29 cellular contexts compared by ENCODE assay signal in genomic region chr3:89367166-89367565, GRCh38.
A peak's percentile ranks its signal among the peaks of the same experiment; 100 is the strongest.
DNase-seq lines count a peak whose midpoint lies in the region; ATAC-seq, FAIRE-seq and TF ChIP-seq lines count a peak whose summit lies in the region.
"Had no signal": no experiment of that assay in that cellular context is flagged by ENCODE, and none has a peak within 500 bp of the region (broad histone marks: within the 10 kb centered on the region; RNA-seq: fewer than 3 reads in every experiment).

No MANE protein-coding gene starts in this region.

- dilution Hi-C loops in mammary epithelial cell (cut with HindIII; ENCODE audit: low sequenced_read_pairs): no loop called here

- no peaks in the 10 kb centered on the region for H3K36me3 ChIP-seq in mammary epithelial cell (ENCODE audit: insufficient read depth, low read length)
- no peaks in the 10 kb centered on the region for H3K36me3 ChIP-seq in bronchial epithelial cell (ENCODE audit: control insufficient read depth, insufficient read depth, low read length)
- H3K36me3 ChIP-seq: BE2C had no signal

- H3K9me3 Mint-ChIP-seq in MCF 10A (ENCODE audit: unreplicated experiment): peaks cover 7% of the 10 kb centered on the region

- ATAC-seq in GM18861 (IDR thresholded peaks at IDR 0.05; ENCODE audit: unreplicated experiment): no peak
- ATAC-seq: A549, GM12878 had no signal

- TF ChIP-seq CTCF in MCF 10A (IDR thresholded peaks at IDR 0.05; ENCODE audit: unreplicated experiment) (no peak), mammary epithelial cell (conservative IDR thresholded peaks at IDR 0.05 in 1 of 2, IDR thresholded peaks at IDR 0.05 in 1 of 2; ENCODE audit: extremely low read depth in 1 of 2, insufficient read depth in 1 of 2, low read depth in 1 of 2, low read length in 2 of 2) (no peak), bronchial epithelial cell (IDR thresholded peaks at IDR 0.05; ENCODE audit: insufficient read depth, low read length, severe bottlenecking) (no peak)

- H3K27ac ChIP-seq in mammary epithelial cell (ENCODE audit: insufficient read depth, low read depth, low read length): no peak overlapping the region
- peak overlapping the region; percentile 4 for H3K27ac ChIP-seq in epithelial cell of prostate
- H3K27ac ChIP-seq: 22Rv1, A549, BLaER1 had no signal

- H3K27ac Mint-ChIP-seq in MCF 10A (ENCODE audit: low read depth, unreplicated experiment): no peak overlapping the region
- H3K27ac Mint-ChIP-seq: CD14-positive monocyte; CD4-positive, alpha-beta memory T cell; CD4-positive, CD25-positive, alpha-beta regulatory T cell; CD8-positive, alpha-beta memory T cell had no signal

- H3K9me3 ChIP-seq in mammary epithelial cell (replicated peaks; ENCODE audit: insufficient read depth, low read length): no peaks in the 10 kb centered on the region
- H3K9me3 ChIP-seq: A549, BE2C had no signal

- in situ Hi-C loops in mammary epithelial cell (cut with MboI; ENCODE audit: low sequenced_read_pairs in 2 of 2): no loop called here

- POLR2A ChIA-PET in MCF 10A (lab: Yijun Ruan, JAX): no interaction called here

- H3K4me2 ChIP-seq in mammary epithelial cell (ENCODE audit: insufficient read depth, low read depth, low read length): no peak overlapping the region
- H3K4me2 ChIP-seq: A549, BLaER1 had no signal

- no peaks in the 10 kb centered on the region for H3K27me3 ChIP-seq in mammary epithelial cell (ENCODE audit: insufficient read depth, low read length)
- no peaks in the 10 kb centered on the region for H3K27me3 ChIP-seq in bronchial epithelial cell (ENCODE audit: control insufficient read depth, insufficient read depth, low read length)
- H3K27me3 ChIP-seq: BE2C, BLaER1 had no signal

- H3K36me3 Mint-ChIP-seq in MCF 10A (ENCODE audit: insufficient read depth, unreplicated experiment): no peaks in the 10 kb centered on the region
- H3K36me3 Mint-ChIP-seq: CD14-positive monocyte; CD4-positive, alpha-beta memory T cell; CD4-positive, CD25-positive, alpha-beta regulatory T cell; CD8-positive, alpha-beta memory T cell had no signal

- FAIRE-seq in bronchial epithelial cell (lab: Jason Lieb, UNC): no peak
- FAIRE-seq: A549, GM12878, GM12892, GM18507, GM19239 had no signal

- H2AFZ ChIP-seq in mammary epithelial cell (ENCODE audit: low read depth, low read length): no peak overlapping the region

- H3K4me3 Mint-ChIP-seq in MCF 10A (ENCODE audit: unreplicated experiment): no peak overlapping the region
- H3K4me3 Mint-ChIP-seq: CD14-positive monocyte; CD4-positive, alpha-beta memory T cell; CD4-positive, CD25-positive, alpha-beta regulatory T cell; CD8-positive, alpha-beta memory T cell had no signal

- H3K9ac ChIP-seq in mammary epithelial cell (ENCODE audit: insufficient read depth, low read length): no peak overlapping the region
- H3K9ac ChIP-seq: BLaER1 had no signal

- BruUV-seq in MCF 10A (replicated peaks; lab: Mats Ljungman, UMichigan) (no TSS peak), mammary epithelial cell (replicated peaks; lab: Mats Ljungman, UMichigan) (no TSS peak)

- peak; percentile 11 for DNase-seq in MCF 10A (ENCODE audit: unreplicated experiment)
- DNase-seq in mammary epithelial cell: no peak
- DNase-seq in bronchial epithelial cell (ENCODE audit: low read depth): peak; percentile 73
- no peak for DNase-seq in epithelial cell of prostate (ENCODE audit: low read depth, low spot score)
- peak; percentile 28 for DNase-seq in kidney tubule cell (ENCODE audit: low spot score)
- no peak for DNase-seq in NCI-H526 (lab: John Stamatoyannopoulos, UW)
- DNase-seq in NCI-H446 treated with DMSO at 0.1 percent for 48 hours (lab: John Stamatoyannopoulos, UW): no peak
- DNase-seq: BE2C; C1 segment of cervical spinal cord; CD4-positive, alpha-beta memory T cell; CD4-positive, CD25-positive, alpha-beta regulatory T cell; CD8-positive, alpha-beta memory T cell; COR-L47; DMS 273 treated with DMSO at 0.1 percent for 48 hours; DMS153; DMS53; DMS79; DND-41; EL; GDM1 had no signal

- no peaks in the 10 kb centered on the region for H4K20me1 ChIP-seq in mammary epithelial cell (ENCODE audit: insufficient read depth, low read length)
- H4K20me1 ChIP-seq: BLaER1 had no signal

- H3K79me2 ChIP-seq in mammary epithelial cell (ENCODE audit: insufficient read depth, low read length): no peaks in the 10 kb centered on the region

- CTCF ChIA-PET in MCF 10A (lab: Yijun Ruan, JAX): interaction anchor here (0.6 kb wide), 1 partner anchor 462 kb away, joined by 3 read pairs; no protein-coding TSS in a partner anchor
- CTCF ChIA-PET in mammary epithelial cell (lab: Charles Lee; ENCODE audit: low non-redundant PET): no interaction called here

- no peaks in the 10 kb centered on the region for H3K4me1 ChIP-seq in mammary epithelial cell (ENCODE audit: insufficient read depth, low read length)
- H3K4me1 ChIP-seq: A549, BE2C, BLaER1 had no signal

- H3K4me3 ChIP-seq in mammary epithelial cell (replicated peaks in 1 of 3; ENCODE audit: insufficient read depth in 1 of 3, low read depth in 2 of 3, low read length in 3 of 3): no peak overlapping the region
- H3K4me3 ChIP-seq in bronchial epithelial cell (ENCODE audit: low read depth, low read length): no peak overlapping the region
- H3K4me3 ChIP-seq: A549, BLaER1, GM12878 had no signal

- no peaks in the 10 kb centered on the region for H3K27me3 Mint-ChIP-seq in MCF 10A (ENCODE audit: insufficient read depth, unreplicated experiment)
- H3K27me3 Mint-ChIP-seq: CD4-positive, alpha-beta memory T cell; CD4-positive, CD25-positive, alpha-beta regulatory T cell; CD8-positive, alpha-beta memory T cell had no signal

- intact Hi-C loops in MCF 10A (cut with micrococcal nuclease) (no loop called here), mammary epithelial cell (cut with micrococcal nuclease) (no loop called here)

- WGBS in mammary epithelial cell (ENCODE audit: low coverage, missing lambda C conversion rate): 51% methylated on average over 2 of the region's 3 CpGs

- H3K4me1 Mint-ChIP-seq in MCF 10A (ENCODE audit: insufficient read depth, unreplicated experiment): no peaks in the 10 kb centered on the region
- H3K4me1 Mint-ChIP-seq: CD14-positive monocyte; CD4-positive, alpha-beta memory T cell; CD4-positive, CD25-positive, alpha-beta regulatory T cell; CD8-positive, alpha-beta memory T cell had no signal

Comparison
In these comparisons a context has a peak if more than half of its experiments do, and no peak if none do; other contexts are left out.
1. DNase-seq: peak in MCF 10A (single experiment), bronchial epithelial cell (single experiment) and kidney tubule cell (single experiment); none in mammary epithelial cell (single experiment), epithelial cell of prostate (single experiment), NCI-H526 (0 of 2) and NCI-H446 treated with DMSO at 0.1 percent for 48 hours (single experiment).